In genomic region chr22:23070418-23071162, GRCh38 we compare ENCODE assay signal across 8 cellular contexts. TPM values are rescaled to one million over a fixed set of nuclear protein-coding genes. Genes with fewer than 3 reads are reported as not detected.
DNase-seq lines count a peak whose midpoint lies in the region; ATAC-seq and TF ChIP-seq lines count a peak whose summit lies in the region.

Gene GNAZ, plus strand, starts transcription at chr22:23070519. Its CDS starts 25,177 bp downstream, at chr22:23095696.

- DNase-seq in NCI-H1105 (lab: John Stamatoyannopoulos, UW) (peak; percentile 23), left ventricle myocardium inferior (no peak), prostate gland (ENCODE audit: low spot score) (no peak), amniotic stem cell (lab: John Stamatoyannopoulos, UW) (no peak)
- peak; percentile 12 to 56 for DNase-seq in activated naive CD4-positive, alpha-beta T cell treated with anti-CD3 and anti-CD28 coated beads, Interleukin-2, amount 50 U/mL, for 72 hours (ENCODE audit: low spot score in 2 of 2)

- 4% methylated on average over 31 of the region's 83 CpGs for WGBS in prostate gland

- peak within 1 kb of the TSS; percentile 80 for H3K4me3 ChIP-seq in BLaER1
- peak within 1 kb of the TSS; percentile 73 for H3K4me3 ChIP-seq in left ventricle myocardium inferior
- H3K4me3 ChIP-seq in prostate gland: peak within 1 kb of the TSS; percentile 42 to 55

- peaks cover 24% of the 10 kb centered on the region for H3K27me3 ChIP-seq in BLaER1
- H3K27me3 ChIP-seq in left ventricle myocardium inferior (ENCODE audit: low read depth): no peaks in the 10 kb centered on the region
- H3K27me3 ChIP-seq in prostate gland (replicated peaks; ENCODE audit: insufficient read depth): no peaks in the 10 kb centered on the region

- H3K36me3 ChIP-seq in BLaER1: peaks cover 6% of the 10 kb centered on the region; the same call in 1 of the 2 replicates
- H3K36me3 ChIP-seq in left ventricle myocardium inferior: no peaks in the 10 kb centered on the region
- H3K36me3 ChIP-seq in prostate gland: no peaks in the 10 kb centered on the region

- H3K9me3 ChIP-seq in BLaER1 (no peaks in the 10 kb centered on the region), left ventricle myocardium inferior (replicated peaks) (no peaks in the 10 kb centered on the region), prostate gland (no peaks in the 10 kb centered on the region)

- H3K36me3 Mint-ChIP-seq in activated naive CD4-positive, alpha-beta T cell treated with anti-CD3 and anti-CD28 coated beads, Interleukin-2, amount 50 U/mL, for 72 hours: no peaks in the 10 kb centered on the region

- ATAC-seq in GM19043 (IDR thresholded peaks at IDR 0.05; ENCODE audit: low read depth, unreplicated experiment) (peak; percentile 24), GM21528 (IDR thresholded peaks at IDR 0.05; ENCODE audit: low FRiP score, unreplicated experiment) (no peak)
- peak; percentile 67 for ATAC-seq in activated naive CD4-positive, alpha-beta T cell treated with anti-CD3 and anti-CD28 coated beads, Interleukin-2, amount 50 U/mL, for 72 hours

- H3K27ac Mint-ChIP-seq in activated naive CD4-positive, alpha-beta T cell treated with anti-CD3 and anti-CD28 coated beads, Interleukin-2, amount 50 U/mL, for 72 hours: no peak within 1 kb of the TSS

- TF ChIP-seq POLR2A in prostate gland (IDR thresholded peaks at IDR 0.05): no peak

- peaks cover 43% of the 10 kb centered on the region for H4K20me1 ChIP-seq in BLaER1

- peak within 1 kb of the TSS; percentile 78 for H3K9ac ChIP-seq in BLaER1

- intact Hi-C loops in left ventricle myocardium inferior (cut with micrococcal nuclease): no loop called here
- intact Hi-C loops in prostate gland (cut with DNase I): loop anchor here (5.0 kb wide), 1 partner anchor 52 kb away; no protein-coding TSS in a partner anchor

- peak within 1 kb of the TSS; percentile 99 for H3K4me2 ChIP-seq in BLaER1

- TF ChIP-seq CTCF in left ventricle myocardium inferior (IDR thresholded peaks at IDR 0.05; ENCODE audit: borderline replicate concordance) (no peak), prostate gland (IDR thresholded peaks at IDR 0.05) (no peak)

- peak within 1 kb of the TSS; percentile 46 for H3K27ac ChIP-seq in BLaER1
- peak within 1 kb of the TSS; percentile 50 for H3K27ac ChIP-seq in left ventricle myocardium inferior (replicated peaks)
- peak within 1 kb of the TSS; percentile 43 to 45 for H3K27ac ChIP-seq in prostate gland

- H3K4me1 ChIP-seq in BLaER1 (peaks cover 90% of the 10 kb centered on the region), left ventricle myocardium inferior (peaks cover 36% of the 10 kb centered on the region), prostate gland (replicated peaks) (peaks cover 11% of the 10 kb centered on the region)

- no peaks in the 10 kb centered on the region for H3K9me3 Mint-ChIP-seq in activated naive CD4-positive, alpha-beta T cell treated with anti-CD3 and anti-CD28 coated beads, Interleukin-2, amount 50 U/mL, for 72 hours

RNA-seq across cellular contexts. Expression of gene GNAZ, which starts in this region (rescaled TPM):
- total RNA-seq in activated naive CD4-positive, alpha-beta T cell treated with anti-CD3 and anti-CD28 coated beads, Interleukin-2, amount 50 U/mL, for 72 hours: under 1 TPM; 0.39 to 0.61 TPM
- total RNA-seq in left ventricle myocardium inferior (2.9 TPM), prostate gland (10 to 100 TPM in 1 of 2 donors, 1 to 10 TPM in 1; 5.7 to 22.6 TPM)

Comparison
In these comparisons a context has a peak if more than half of its experiments do, and no peak if none do; other contexts are left out.
1. Peak in DNase-seq and ATAC-seq in activated naive CD4-positive, alpha-beta T cell treated with anti-CD3 and anti-CD28 coated beads, Interleukin-2, amount 50 U/mL, for 72 hours; RNA of the gene not detected or under 1 TPM.